ENCODE assay signal across 1 cellular context in the genomic region with DNA sequence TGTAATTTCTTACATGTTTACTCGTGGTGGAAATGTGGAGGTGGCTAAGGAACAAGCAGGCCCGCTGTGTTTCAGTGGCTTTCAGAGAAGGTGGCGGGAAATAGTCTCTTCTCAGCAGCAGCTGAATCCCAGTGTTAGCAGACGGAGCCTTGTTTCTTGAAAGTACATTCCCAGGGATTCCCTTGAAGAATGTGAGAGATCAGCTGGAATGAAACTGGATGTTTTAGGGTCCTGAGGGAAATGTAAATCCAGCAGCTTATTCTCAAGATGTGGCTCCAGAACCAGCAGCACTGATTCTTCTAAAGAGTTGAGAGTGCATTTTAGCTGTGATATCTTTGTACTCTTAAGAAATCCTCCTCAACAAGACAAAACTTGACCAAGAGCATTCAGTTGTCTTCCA.
TF ChIP-seq lines count a peak whose summit lies in the region.

No MANE protein-coding gene starts in this region.

TF ChIP-seq in WTC11, 78 proteins besides CTCF, POLR2A, EP300 and RAD21 (continued from another document):
- no peak for TF ChIP-seq MYBL2 (CRISPR knock-in tag; IDR thresholded peaks at IDR 0.05)
- TF ChIP-seq, protein P1, sequence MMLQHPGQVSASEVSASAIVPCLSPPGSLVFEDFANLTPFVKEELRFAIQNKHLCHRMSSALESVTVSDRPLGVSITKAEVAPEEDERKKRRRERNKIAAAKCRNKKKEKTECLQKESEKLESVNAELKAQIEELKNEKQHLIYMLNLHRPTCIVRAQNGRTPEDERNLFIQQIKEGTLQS (CRISPR knock-in tag; conservative IDR thresholded peaks at IDR 0.05) = no peak
- TF ChIP-seq, protein P2, sequence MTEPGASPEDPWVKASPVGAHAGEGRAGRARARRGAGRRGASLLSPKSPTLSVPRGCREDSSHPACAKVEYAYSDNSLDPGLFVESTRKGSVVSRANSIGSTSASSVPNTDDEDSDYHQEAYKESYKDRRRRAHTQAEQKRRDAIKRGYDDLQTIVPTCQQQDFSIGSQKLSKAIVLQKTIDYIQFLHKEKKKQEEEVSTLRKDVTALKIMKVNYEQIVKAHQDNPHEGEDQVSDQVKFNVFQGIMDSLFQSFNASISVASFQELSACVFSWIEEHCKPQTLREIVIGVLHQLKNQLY (CRISPR knock-in tag; IDR thresholded peaks at IDR 0.05) = no peak
- TF ChIP-seq CBFB (CRISPR knock-in tag; IDR thresholded peaks at IDR 0.05; ENCODE audit: low read depth) = no peak
